ENCODE assay signal across 1 cellular context in the genomic region with DNA sequence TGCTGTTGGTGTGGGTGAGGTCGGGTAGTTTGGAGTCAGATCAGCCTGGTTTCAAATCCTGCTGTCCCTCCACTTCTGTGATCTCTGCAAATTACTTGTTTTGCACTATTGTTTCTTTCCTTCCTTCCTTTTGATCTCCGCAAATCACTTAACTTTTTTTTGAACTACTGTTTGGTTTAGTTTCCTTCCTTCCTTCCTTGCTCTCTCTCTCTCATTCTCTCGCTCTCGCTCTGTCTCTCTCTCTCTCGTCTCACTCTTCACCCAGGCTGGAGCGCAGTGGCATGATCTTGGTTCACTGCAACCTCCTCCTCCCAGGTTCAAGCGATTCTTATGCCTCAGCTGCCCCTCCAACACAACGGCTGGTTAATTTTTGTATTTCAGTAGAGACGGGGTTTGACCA.
TF ChIP-seq lines count a peak whose summit lies in the region.

No MANE protein-coding gene starts in this region.

TF ChIP-seq in WTC11, 78 proteins besides CTCF, POLR2A, EP300 and RAD21 (continued from another document):
- TF ChIP-seq PRDM15 (CRISPR knock-in tag; IDR thresholded peaks at IDR 0.05) (no peak), MAX (CRISPR knock-in tag; IDR thresholded peaks at IDR 0.05) (no peak), SMAD3 (CRISPR knock-in tag; IDR thresholded peaks at IDR 0.05; ENCODE audit: borderline replicate concordance) (no peak), GRHL2 (CRISPR knock-in tag; IDR thresholded peaks at IDR 0.05; ENCODE audit: insufficient replicate concordance, severe bottlenecking) (no peak), ZNF423 (CRISPR knock-in tag; IDR thresholded peaks at IDR 0.05) (no peak), ZBTB21 (CRISPR knock-in tag; IDR thresholded peaks at IDR 0.05; ENCODE audit: borderline replicate concordance) (no peak)
- TF ChIP-seq, protein P1, sequence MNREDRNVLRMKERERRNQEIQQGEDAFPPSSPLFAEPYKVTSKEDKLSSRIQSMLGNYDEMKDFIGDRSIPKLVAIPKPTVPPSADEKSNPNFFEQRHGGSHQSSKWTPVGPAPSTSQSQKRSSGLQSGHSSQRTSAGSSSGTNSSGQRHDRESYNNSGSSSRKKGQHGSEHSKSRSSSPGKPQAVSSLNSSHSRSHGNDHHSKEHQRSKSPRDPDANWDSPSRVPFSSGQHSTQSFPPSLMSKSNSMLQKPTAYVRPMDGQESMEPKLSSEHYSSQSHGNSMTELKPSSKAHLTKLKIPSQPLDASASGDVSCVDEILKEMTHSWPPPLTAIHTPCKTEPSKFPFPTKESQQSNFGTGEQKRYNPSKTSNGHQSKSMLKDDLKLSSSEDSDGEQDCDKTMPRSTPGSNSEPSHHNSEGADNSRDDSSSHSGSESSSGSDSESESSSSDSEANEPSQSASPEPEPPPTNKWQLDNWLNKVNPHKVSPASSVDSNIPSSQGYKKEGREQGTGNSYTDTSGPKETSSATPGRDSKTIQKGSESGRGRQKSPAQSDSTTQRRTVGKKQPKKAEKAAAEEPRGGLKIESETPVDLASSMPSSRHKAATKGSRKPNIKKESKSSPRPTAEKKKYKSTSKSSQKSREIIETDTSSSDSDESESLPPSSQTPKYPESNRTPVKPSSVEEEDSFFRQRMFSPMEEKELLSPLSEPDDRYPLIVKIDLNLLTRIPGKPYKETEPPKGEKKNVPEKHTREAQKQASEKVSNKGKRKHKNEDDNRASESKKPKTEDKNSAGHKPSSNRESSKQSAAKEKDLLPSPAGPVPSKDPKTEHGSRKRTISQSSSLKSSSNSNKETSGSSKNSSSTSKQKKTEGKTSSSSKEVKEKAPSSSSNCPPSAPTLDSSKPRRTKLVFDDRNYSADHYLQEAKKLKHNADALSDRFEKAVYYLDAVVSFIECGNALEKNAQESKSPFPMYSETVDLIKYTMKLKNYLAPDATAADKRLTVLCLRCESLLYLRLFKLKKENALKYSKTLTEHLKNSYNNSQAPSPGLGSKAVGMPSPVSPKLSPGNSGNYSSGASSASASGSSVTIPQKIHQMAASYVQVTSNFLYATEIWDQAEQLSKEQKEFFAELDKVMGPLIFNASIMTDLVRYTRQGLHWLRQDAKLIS (CRISPR knock-in tag; IDR thresholded peaks at IDR 0.05; ENCODE audit: borderline replicate concordance) = no peak
TF ChIP-seq in WTC11: peak in this region for 0.
